25 cellular contexts compared by ENCODE assay signal in the genomic region with DNA sequence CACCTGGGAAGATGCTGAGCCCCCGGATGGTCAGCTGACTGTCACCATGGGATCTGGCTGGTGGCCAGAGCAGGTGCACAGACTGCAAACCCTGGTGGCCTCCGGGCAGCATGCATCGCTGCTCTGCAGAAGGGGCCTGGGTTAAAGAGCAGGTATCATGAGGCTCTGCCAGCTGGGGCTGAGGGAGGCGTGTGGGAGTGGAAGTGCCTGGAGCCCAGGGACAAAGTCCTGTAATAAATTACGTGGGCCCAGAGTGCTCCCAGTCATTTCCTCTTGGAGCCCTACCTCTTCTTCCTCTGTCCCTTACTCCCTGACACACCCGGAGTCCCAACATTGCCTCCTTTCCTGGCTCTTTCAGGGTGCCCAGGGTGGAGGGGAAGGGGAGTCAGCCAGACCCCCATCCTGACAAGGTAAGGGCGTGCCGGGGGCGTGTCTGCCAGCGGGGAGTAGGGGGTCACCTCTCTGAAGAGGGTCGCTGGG. TPM values are rescaled to one million over a fixed set of nuclear protein-coding genes. Genes with fewer than 3 reads are reported as not detected.
A peak's percentile ranks its signal among the peaks of the same experiment; 100 is the strongest.
DNase-seq lines count a peak whose midpoint lies in the region; ATAC-seq and TF ChIP-seq lines count a peak whose summit lies in the region.
"Had no signal": no experiment of that assay in that cellular context is flagged by ENCODE, and none has a peak within 500 bp of the region (broad histone marks: within the 10 kb centered on the region; RNA-seq: fewer than 3 reads in every experiment).

Gene MYO7B, plus strand, starts transcription at position 262 of the 480 bp plus-strand sequence. CDS start 24,040 bp downstream, outside the sequence.

- H3K4me1 ChIP-seq in foreskin keratinocyte = peaks cover 8% of the 10 kb centered on the region
- H3K4me1 ChIP-seq: ascending aorta, heart left ventricle, pancreas had no signal

- DNase-seq in NCI-H748 (lab: John Stamatoyannopoulos, UW; ENCODE audit: unreplicated experiment) (peak; percentile 56), NCI-H748 treated with DMSO at 0.1 percent for 48 hours (lab: John Stamatoyannopoulos, UW) (no peak), NCI-H69 (lab: John Stamatoyannopoulos, UW) (peak; percentile 94), left kidney (ENCODE audit: low read depth, low spot score) (peak; percentile 94), type B pancreatic cell (ENCODE audit: extremely low spot score, unreplicated experiment) (no peak), foreskin keratinocyte (no peak), CD1c-positive myeloid dendritic cell (ENCODE audit: extremely low spot score) (no peak)
- DNase-seq: activated CD4-positive, alpha-beta T cell treated with anti-CD3 and anti-CD28 coated beads for 1 hour; activated CD8-positive, alpha-beta memory T cell treated with anti-CD3 and anti-CD28 coated beads, Interleukin-2, amount 10 ng/mL, durations not matched to agents 7 days and 5 days; activated gamma-delta T cell treated with Interleukin-2 at 50 U/mL for 16 hours; CD4-positive, alpha-beta memory T cell; heart left ventricle; NCI-H1694 treated with DMSO at 0.1 percent for 48 hours; NK-92 treated with Interleukin-12 subunit alpha and Interleukin-12 subunit beta, amount 100 ng/mL, for 24 hours; SIG-M5 had no signal

- no peaks in the 10 kb centered on the region for H3K9me3 Mint-ChIP-seq in type B pancreatic cell
- H3K9me3 Mint-ChIP-seq: CD4-positive, alpha-beta memory T cell; stimulated activated naive CD8-positive, alpha-beta T cell treated with anti-CD3 and anti-CD28 coated beads, Interleukin-15, Interleukin-2, amounts not matched to agents 100 ng/mL and 50 ng/mL, for 24 hours; T-helper 2 cell treated with Interferon-gamma antibody and Interleukin-4, amounts not matched to agents 5 μg/mL and 100 μg/mL, for 36 hours had no signal

- H3K27ac ChIP-seq in foreskin keratinocyte = no peak within 1 kb of the TSS
- H3K27ac ChIP-seq: ascending aorta, heart left ventricle, pancreas had no signal

- peaks cover 55% of the 10 kb centered on the region for H3K27me3 Mint-ChIP-seq in type B pancreatic cell

- TF ChIP-seq CTCF in type B pancreatic cell (conservative IDR thresholded peaks at IDR 0.05) = no peak
- TF ChIP-seq CTCF in foreskin keratinocyte (conservative IDR thresholded peaks at IDR 0.05) = no peak

- H3K27me3 ChIP-seq in foreskin keratinocyte = peaks cover 5% of the 10 kb centered on the region
- H3K27me3 ChIP-seq: ascending aorta, pancreas had no signal

- no peak within 1 kb of the TSS for H3K4me3 Mint-ChIP-seq in type B pancreatic cell
- H3K4me3 Mint-ChIP-seq: activated CD8-positive, alpha-beta memory T cell treated with anti-CD3 and anti-CD28 coated beads, Interleukin-2, amount 10 ng/mL, durations not matched to agents 7 days and 5 days; CD4-positive, alpha-beta memory T cell; IgD-negative memory B cell; stimulated activated naive CD8-positive, alpha-beta T cell treated with anti-CD3 and anti-CD28 coated beads, Interleukin-15, Interleukin-2, amounts not matched to agents 100 ng/mL and 50 ng/mL, for 24 hours; T-helper 2 cell treated with Interferon-gamma antibody and Interleukin-4, amounts not matched to agents 5 μg/mL and 100 μg/mL, for 36 hours had no signal

- H3K4me1 Mint-ChIP-seq in type B pancreatic cell (ENCODE audit: unreplicated experiment) = no peaks in the 10 kb centered on the region
- H3K4me1 Mint-ChIP-seq: activated CD8-positive, alpha-beta memory T cell treated with anti-CD3 and anti-CD28 coated beads, Interleukin-2, amount 10 ng/mL, durations not matched to agents 7 days and 5 days; CD4-positive, alpha-beta memory T cell had no signal

- ATAC-seq in foreskin keratinocyte = no peak
- no peak for ATAC-seq in GM19395 (IDR thresholded peaks at IDR 0.05; ENCODE audit: unreplicated experiment)
- ATAC-seq: activated CD8-positive, alpha-beta memory T cell treated with anti-CD3 and anti-CD28 coated beads, Interleukin-2, amount 10 ng/mL, durations not matched to agents 7 days and 5 days; esophagus mucosa; GM12878; HCT116 had no signal

- peak within 1 kb of the TSS; percentile 48 for H3K27ac Mint-ChIP-seq in type B pancreatic cell
- H3K27ac Mint-ChIP-seq: activated CD8-positive, alpha-beta memory T cell treated with anti-CD3 and anti-CD28 coated beads, Interleukin-2, amount 10 ng/mL, durations not matched to agents 7 days and 5 days; stimulated activated naive CD8-positive, alpha-beta T cell treated with anti-CD3 and anti-CD28 coated beads, Interleukin-15, Interleukin-2, amounts not matched to agents 100 ng/mL and 50 ng/mL, for 24 hours; T-helper 2 cell treated with Interferon-gamma antibody and Interleukin-4, amounts not matched to agents 5 μg/mL and 100 μg/mL, for 36 hours had no signal

- H3K36me3 Mint-ChIP-seq in type B pancreatic cell = no peaks in the 10 kb centered on the region
- H3K36me3 Mint-ChIP-seq: activated CD8-positive, alpha-beta memory T cell treated with anti-CD3 and anti-CD28 coated beads, Interleukin-2, amount 10 ng/mL, durations not matched to agents 7 days and 5 days; CD4-positive, alpha-beta memory T cell; IgD-negative memory B cell had no signal

RNA-seq across cellular contexts. Expression of gene MYO7B, which starts in this region (rescaled TPM):
- total RNA-seq in type B pancreatic cell (ENCODE audit: low replicate concordance) = 1.7 and 5.0 TPM in 2 replicates
- 0.07 TPM in 1 of 2 replicates, not detected in the other for total RNA-seq in foreskin keratinocyte
- 0.11 TPM in 1 of 2 replicates, not detected in the other for polyA plus RNA-seq in foreskin keratinocyte
- total RNA-seq: CD4-positive, alpha-beta memory T cell had no signal
- polyA plus RNA-seq: CD4-positive, alpha-beta memory T cell; keratinocyte had no signal

Comparison
In these comparisons a context has a peak if more than half of its experiments do, and no peak if none do; other contexts are left out.
1. DNase-seq: peak in NCI-H748 (single experiment), NCI-H69 (single experiment) and left kidney (single experiment); none in NCI-H748 treated with DMSO at 0.1 percent for 48 hours (single experiment), type B pancreatic cell (single experiment), foreskin keratinocyte (0 of 2) and CD1c-positive myeloid dendritic cell (single experiment).